ENCODE assay signal across 15 cellular contexts in genomic region chr3:53581671-53582070, GRCh38.
DNase-seq lines count a peak whose midpoint lies in the region; ATAC-seq and TF ChIP-seq lines count a peak whose summit lies in the region.
"Had no signal": no experiment of that assay in that cellular context is flagged by ENCODE, and none has a peak within 500 bp of the region (broad histone marks: within the 10 kb centered on the region; RNA-seq: fewer than 3 reads in every experiment).

No MANE protein-coding gene starts in this region.

- H3K27me3 Mint-ChIP-seq in T-helper 17 cell = peaks cover 28% of the 10 kb centered on the region

- H3K36me3 ChIP-seq in PC-9 (ENCODE audit: low read depth) (no peaks in the 10 kb centered on the region), HAP-1 (replicated peaks) (no peaks in the 10 kb centered on the region)
- H3K36me3 ChIP-seq: BE2C, tibial artery had no signal

- DNase-seq in AG20443 (ENCODE audit: low spot score) = peak; percentile 21
- no peak for DNase-seq in T-helper 17 cell
- DNase-seq in foreskin keratinocyte = peak; percentile 14 to 25
- no peak for DNase-seq in PC-9
- DNase-seq in HAP-1 (ENCODE audit: low spot score in 2 of 2) = no peak
- DNase-seq in nucleus accumbens (lab: John Stamatoyannopoulos, UW) = no peak
- DNase-seq: activated naive CD4-positive, alpha-beta T cell treated with anti-CD3 and anti-CD28 coated beads, Interleukin-2, amount 50 U/mL, for 16 hours; BE2C; NCI-H2029; NCI-H748 treated with DMSO at 0.1 percent for 48 hours; T1000; tibial artery had no signal

- no TSS peak for BruUV-seq in PC-9 (replicated peaks; lab: Mats Ljungman, UMichigan)

- H3K27me3 ChIP-seq in foreskin keratinocyte (no peaks in the 10 kb centered on the region), PC-9 (ENCODE audit: insufficient read depth, low read depth) (peaks cover 27% of the 10 kb centered on the region; the same call in 1 of the 2 replicates), HAP-1 (ENCODE audit: low read depth) (no peaks in the 10 kb centered on the region)
- H3K27me3 ChIP-seq: BE2C, tibial artery had no signal

- H3K4me1 ChIP-seq in foreskin keratinocyte (no peaks in the 10 kb centered on the region), PC-9 (replicated peaks; ENCODE audit: insufficient read depth) (no peaks in the 10 kb centered on the region), HAP-1 (no peaks in the 10 kb centered on the region)
- H3K4me1 ChIP-seq: BE2C, tibial artery had no signal

- H3K4me1 Mint-ChIP-seq in T-helper 17 cell = peaks cover 6% of the 10 kb centered on the region

- no peak overlapping the region for H3K4me3 ChIP-seq in PC-9
- H3K4me3 ChIP-seq in HAP-1 = no peak overlapping the region
- H3K4me3 ChIP-seq: tibial artery had no signal

- no peaks in the 10 kb centered on the region for H3K9me2 ChIP-seq in PC-9 (ENCODE audit: insufficient read depth)

- H3K4me2 ChIP-seq in PC-9 = no peak overlapping the region

- H3K27ac Mint-ChIP-seq in T-helper 17 cell = peak overlapping the region; percentile 78

- ATAC-seq in HG03442 (IDR thresholded peaks at IDR 0.05; ENCODE audit: unreplicated experiment) (peak; percentile 38), T-helper 17 cell (peak; percentile 57), foreskin keratinocyte (peak; percentile 18), GM21515 (IDR thresholded peaks at IDR 0.05; ENCODE audit: unreplicated experiment) (no peak)
- ATAC-seq: Right ventricle myocardium inferior had no signal

- no peaks in the 10 kb centered on the region for H3F3A ChIP-seq in PC-9 (ENCODE audit: insufficient read depth, low read depth)

- H3K79me2 ChIP-seq in PC-9 (ENCODE audit: low read depth) = no peaks in the 10 kb centered on the region

- no peak overlapping the region for H3K27ac ChIP-seq in foreskin keratinocyte
- H3K27ac ChIP-seq in PC-9 = no peak overlapping the region
- H3K27ac ChIP-seq: tibial artery had no signal

- POLR2A ChIA-PET in PC-9 (lab: Charles Lee; ENCODE audit: unreplicated experiment) = no interaction called here

- CTCF ChIA-PET in PC-9 (lab: Charles Lee) = no interaction called here

- H2AFZ ChIP-seq in PC-9 = no peak overlapping the region

- intact Hi-C loops in PC-9 (cut with micrococcal nuclease; ENCODE audit: unreplicated experiment) = no loop called here

- H3K4me3 Mint-ChIP-seq in T-helper 17 cell = no peak overlapping the region

- H3K9me3 ChIP-seq in T-helper 17 cell (ENCODE audit: control insufficient read depth, low read length, poor library complexity, severe bottlenecking) = no peaks in the 10 kb centered on the region
- no peaks in the 10 kb centered on the region for H3K9me3 ChIP-seq in PC-9 (ENCODE audit: insufficient read depth, low read depth)
- H3K9me3 ChIP-seq in HAP-1 = no peaks in the 10 kb centered on the region
- H3K9me3 ChIP-seq: BE2C, tibial artery had no signal

- in situ Hi-C loops in HAP-1 (cut with MboI; ENCODE audit: low sequenced_read_pairs) = no loop called here

- no peaks in the 10 kb centered on the region for H3K36me3 Mint-ChIP-seq in T-helper 17 cell (ENCODE audit: low read depth)

- no peak for TF ChIP-seq CTCF in foreskin keratinocyte (conservative IDR thresholded peaks at IDR 0.05)
- no peak for TF ChIP-seq CTCF in PC-9 (conservative IDR thresholded peaks at IDR 0.05)

- no peaks in the 10 kb centered on the region for H4K20me1 ChIP-seq in PC-9 (ENCODE audit: insufficient read depth)

Comparison
In these comparisons a context has a peak if more than half of its experiments do, and no peak if none do; other contexts are left out.
1. DNase-seq: peak in AG20443 (single experiment) and foreskin keratinocyte (2 of 2); none in T-helper 17 cell (0 of 3), PC-9 (0 of 2), HAP-1 (0 of 2) and nucleus accumbens (0 of 56).